8 cellular contexts compared by ENCODE assay signal in genomic region chr6:125888989-125889656, GRCh38.
DNase-seq lines count a peak whose midpoint lies in the region; ATAC-seq and TF ChIP-seq lines count a peak whose summit lies in the region.

No MANE protein-coding gene starts in this region.

- H3K27me3 ChIP-seq in SJCRH30: no peaks in the 10 kb centered on the region

- H3K4me3 ChIP-seq in retinal pigment epithelial cell (ENCODE audit: low read length) (no peak overlapping the region), SJCRH30 (no peak overlapping the region)

- no peak overlapping the region for H3K27ac ChIP-seq in SJCRH30

- peaks cover 35% of the 10 kb centered on the region for H3K36me3 Mint-ChIP-seq in effector memory CD8-positive, alpha-beta T cell (ENCODE audit: insufficient read depth)
- peaks cover 18% of the 10 kb centered on the region for H3K36me3 Mint-ChIP-seq in T-helper 2 cell treated with Interferon-gamma antibody and Interleukin-4, amounts not matched to agents 5 μg/mL and 100 μg/mL, for 36 hours (ENCODE audit: low read depth)

- no peak overlapping the region for H3K4me3 Mint-ChIP-seq in effector memory CD8-positive, alpha-beta T cell
- no peak overlapping the region for H3K4me3 Mint-ChIP-seq in T-helper 2 cell treated with Interferon-gamma antibody and Interleukin-4, amounts not matched to agents 5 μg/mL and 100 μg/mL, for 36 hours

- no peaks in the 10 kb centered on the region for H3K36me3 ChIP-seq in SJCRH30

- H3K9me3 Mint-ChIP-seq in effector memory CD8-positive, alpha-beta T cell: no peaks in the 10 kb centered on the region
- H3K9me3 Mint-ChIP-seq in T-helper 2 cell treated with Interferon-gamma antibody and Interleukin-4, amounts not matched to agents 5 μg/mL and 100 μg/mL, for 36 hours: no peaks in the 10 kb centered on the region

- peak overlapping the region in 1 of 2 donors; percentile 35 for H3K27ac Mint-ChIP-seq in effector memory CD8-positive, alpha-beta T cell
- H3K27ac Mint-ChIP-seq in T-helper 2 cell treated with Interferon-gamma antibody and Interleukin-4, amounts not matched to agents 5 μg/mL and 100 μg/mL, for 36 hours: no peak overlapping the region

- H3K9me3 ChIP-seq in SJCRH30 (replicated peaks): no peaks in the 10 kb centered on the region

- TF ChIP-seq CTCF in retinal pigment epithelial cell (conservative IDR thresholded peaks at IDR 0.05; ENCODE audit: low read depth, low read length): peak; percentile 54

- DNase-seq in activated CD4-positive, alpha-beta T cell treated with anti-CD3 and anti-CD28 coated beads for 4 hours: peak; percentile 9 to 28
- no peak for DNase-seq in activated CD4-positive, alpha-beta T cell treated with anti-CD3 and anti-CD28 coated beads, Interleukin-2, amount 50 U/mL, for 48 hours
- DNase-seq in NCI-H82 (lab: John Stamatoyannopoulos, UW) (peak; percentile 56), retinal pigment epithelial cell (ENCODE audit: low read depth) (no peak), SJCRH30 (no peak)
- DNase-seq in effector memory CD8-positive, alpha-beta T cell: peak; percentile 16 to 18 (median 16)
- no peak for DNase-seq in T-helper 2 cell treated with Interferon-gamma antibody and Interleukin-4, amounts not matched to agents 5 μg/mL and 100 μg/mL, for 36 hours (ENCODE audit: low spot score)

- H3K27me3 Mint-ChIP-seq in effector memory CD8-positive, alpha-beta T cell: no peaks in the 10 kb centered on the region
- H3K27me3 Mint-ChIP-seq in T-helper 2 cell treated with Interferon-gamma antibody and Interleukin-4, amounts not matched to agents 5 μg/mL and 100 μg/mL, for 36 hours (ENCODE audit: low read depth): no peaks in the 10 kb centered on the region

- peaks cover 0 to 3% of the 10 kb centered on the region in 2 donors for H3K4me1 Mint-ChIP-seq in effector memory CD8-positive, alpha-beta T cell (ENCODE audit: low read depth in 2 of 2)
- H3K4me1 Mint-ChIP-seq in T-helper 2 cell treated with Interferon-gamma antibody and Interleukin-4, amounts not matched to agents 5 μg/mL and 100 μg/mL, for 36 hours (ENCODE audit: low read depth): no peaks in the 10 kb centered on the region

- ATAC-seq in effector memory CD8-positive, alpha-beta T cell (replicated peaks): peak; percentile 50
- ATAC-seq in GM18870 (IDR thresholded peaks at IDR 0.05; ENCODE audit: unreplicated experiment): no peak

- peaks cover 5% of the 10 kb centered on the region; the same call in 1 of the 2 replicates for H3K4me1 ChIP-seq in SJCRH30

Comparison
In these comparisons a context has a peak if more than half of its experiments do, and no peak if none do; other contexts are left out.
1. DNase-seq: peak in activated CD4-positive, alpha-beta T cell treated with anti-CD3 and anti-CD28 coated beads for 4 hours (2 of 2), NCI-H82 (single experiment) and effector memory CD8-positive, alpha-beta T cell (3 of 3); none in activated CD4-positive, alpha-beta T cell treated with anti-CD3 and anti-CD28 coated beads, Interleukin-2, amount 50 U/mL, for 48 hours (0 of 2), retinal pigment epithelial cell (single experiment), SJCRH30 (0 of 2) and T-helper 2 cell treated with Interferon-gamma antibody and Interleukin-4, amounts not matched to agents 5 μg/mL and 100 μg/mL, for 36 hours (single experiment).